Comparison of ENCODE assay signal across 17 cellular contexts in the genomic region with DNA sequence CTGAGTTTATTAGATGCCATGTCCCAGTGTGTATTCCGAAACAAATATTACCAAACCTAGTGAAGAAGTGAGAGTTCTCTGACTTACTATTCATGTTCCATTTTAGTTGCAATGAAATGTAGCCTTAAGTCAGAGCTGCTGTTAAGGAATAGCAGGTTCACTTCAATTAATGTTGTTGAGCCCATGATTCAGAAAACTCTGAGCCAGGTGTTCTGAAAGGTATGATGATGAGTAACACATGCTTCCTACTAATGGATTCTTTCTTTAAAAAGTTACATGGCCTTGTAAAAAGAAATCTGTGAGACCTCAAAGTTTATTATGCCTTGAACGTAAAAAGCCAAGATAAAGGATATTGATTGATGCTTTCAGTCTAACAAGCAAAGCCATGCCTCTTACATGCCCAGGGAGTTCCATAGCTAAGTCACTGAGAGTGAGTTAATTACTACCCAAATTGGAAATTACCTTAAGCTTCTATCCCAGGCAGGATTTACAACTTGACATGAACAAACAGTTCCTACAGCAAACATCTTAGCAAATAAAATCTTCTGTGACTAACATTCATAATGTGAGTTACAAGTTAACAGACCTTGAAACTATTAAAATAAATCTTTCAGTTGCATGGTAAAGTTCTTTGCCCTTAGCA.
DNase-seq lines count a peak whose midpoint lies in the region; ATAC-seq and TF ChIP-seq lines count a peak whose summit lies in the region.
"Had no signal": no experiment of that assay in that cellular context is flagged by ENCODE, and none has a peak within 500 bp of the region (broad histone marks: within the 10 kb centered on the region; RNA-seq: fewer than 3 reads in every experiment).

No MANE protein-coding gene starts in this region.

- peaks cover 0 to 2% of the 10 kb centered on the region in 2 experiments for H3K9me3 ChIP-seq in CD4-positive, CD25-positive, alpha-beta regulatory T cell (ENCODE audit: control insufficient read depth in 2 of 2, low read length in 2 of 2)
- no peaks in the 10 kb centered on the region for H3K9me3 ChIP-seq in HEK293 (ENCODE audit: control insufficient read depth, insufficient read depth, low read depth, low read length)
- no peaks in the 10 kb centered on the region for H3K9me3 ChIP-seq in Karpas-422 (ENCODE audit: low read length)
- H3K9me3 ChIP-seq: esophagus muscularis mucosa had no signal

- H3K9me2 ChIP-seq in Karpas-422 (replicated peaks; ENCODE audit: insufficient read depth, low read length): no peaks in the 10 kb centered on the region

- H3K27me3 ChIP-seq in CD4-positive, CD25-positive, alpha-beta regulatory T cell (ENCODE audit: control insufficient read depth, insufficient read depth, low read length): no peaks in the 10 kb centered on the region
- H3K27me3 ChIP-seq in Karpas-422 (ENCODE audit: low read length): no peaks in the 10 kb centered on the region
- H3K27me3 ChIP-seq: dorsolateral prefrontal cortex, esophagus muscularis mucosa had no signal

- no peak overlapping the region for H3K4me3 ChIP-seq in CD4-positive, CD25-positive, alpha-beta regulatory T cell (ENCODE audit: low read depth, low read length)
- H3K4me3 ChIP-seq in HEK293 (ENCODE audit: low read depth, low read length) (no peak overlapping the region), Karpas-422 (ENCODE audit: low read length) (no peak overlapping the region)
- H3K4me3 ChIP-seq: dorsolateral prefrontal cortex, esophagus muscularis mucosa had no signal

- H3K4me1 ChIP-seq in CD4-positive, CD25-positive, alpha-beta regulatory T cell (ENCODE audit: control insufficient read depth, insufficient read depth, low read length, poor library complexity, severe bottlenecking): no peaks in the 10 kb centered on the region
- H3K4me1 ChIP-seq in HEK293 (ENCODE audit: control insufficient read depth, insufficient read depth, low read length) (peaks cover 24% of the 10 kb centered on the region), Karpas-422 (ENCODE audit: low read length) (no peaks in the 10 kb centered on the region)
- H3K4me1 ChIP-seq: esophagus muscularis mucosa had no signal

- no peak for ATAC-seq in CD4-positive, CD25-positive, alpha-beta regulatory T cell (ENCODE audit: low read depth in 2 of 2)
- no peak for ATAC-seq in GM21786 (IDR thresholded peaks at IDR 0.05; ENCODE audit: unreplicated experiment)
- no peak for ATAC-seq in HG03442 (IDR thresholded peaks at IDR 0.05; ENCODE audit: unreplicated experiment)
- ATAC-seq in left ventricle myocardium superior: no peak
- ATAC-seq: activated CD8-positive, alpha-beta T cell treated with anti-CD3 and anti-CD28 coated beads, Interleukin-2, amount 10 ng/mL, durations not matched to agents 7 days and 5 days; activated T-cell treated with anti-CD3 and anti-CD28 coated beads, Interleukin-2, amount 50 U/mL, for 72 hours; natural killer cell had no signal

- H3K36me3 ChIP-seq in CD4-positive, CD25-positive, alpha-beta regulatory T cell (ENCODE audit: control insufficient read depth, insufficient read depth, low read length): peaks cover 3% of the 10 kb centered on the region
- H3K36me3 ChIP-seq in HEK293 (ENCODE audit: control insufficient read depth in 2 of 2, insufficient read depth in 1 of 2, low read length in 2 of 2) (no peaks in the 10 kb centered on the region), Karpas-422 (ENCODE audit: insufficient read depth, low read length) (no peaks in the 10 kb centered on the region)
- H3K36me3 ChIP-seq: esophagus muscularis mucosa had no signal

- H3K36me3 Mint-ChIP-seq in CD4-positive, CD25-positive, alpha-beta regulatory T cell: peaks cover 30% of the 10 kb centered on the region
- H3K36me3 Mint-ChIP-seq in brain (peaks cover 28% of the 10 kb centered on the region), mesothelial cell of epicardium (peaks cover 15% of the 10 kb centered on the region)
- H3K36me3 Mint-ChIP-seq: natural killer cell had no signal

- DNase-seq in CD4-positive, CD25-positive, alpha-beta regulatory T cell: no peak
- DNase-seq in mesothelial cell of epicardium (ENCODE audit: low spot score in 2 of 2, unreplicated experiment in 2 of 2) (no peak), Karpas-422 (no peak), left ventricle myocardium superior (no peak)
- DNase-seq: activated CD8-positive, alpha-beta T cell treated with anti-CD3 and anti-CD28 coated beads, Interleukin-2, amount 10 ng/mL, durations not matched to agents 7 days and 5 days; activated naive CD8-positive, alpha-beta T cell treated with anti-CD3 and anti-CD28 coated beads, Interleukin-2, amount 10 ng/mL, durations not matched to agents 7 days and 5 days; activated T-cell treated with anti-CD3 and anti-CD28 coated beads, Interleukin-2, amount 50 U/mL, for 72 hours; dorsolateral prefrontal cortex; natural killer cell; NCI-H187; SHP77; T-helper 1 cell had no signal

- H3K79me2 ChIP-seq in Karpas-422 (ENCODE audit: low read length): no peaks in the 10 kb centered on the region

- intact Hi-C loops in left ventricle myocardium superior (cut with micrococcal nuclease): no loop called here

- no peaks in the 10 kb centered on the region for H4K20me1 ChIP-seq in Karpas-422 (ENCODE audit: insufficient read depth, low read depth, low read length)

- no peak overlapping the region for H3K9ac ChIP-seq in Karpas-422 (ENCODE audit: low read length)

- H3K4me2 ChIP-seq in Karpas-422 (ENCODE audit: low read depth, low read length, poor library complexity, severe bottlenecking): no peak overlapping the region

- H3K27ac ChIP-seq in CD4-positive, CD25-positive, alpha-beta regulatory T cell (ENCODE audit: insufficient read depth, low read length, poor library complexity, severe bottlenecking): no peak overlapping the region
- H3K27ac ChIP-seq in HEK293 (ENCODE audit: extremely low read depth, low read depth, low read length) (no peak overlapping the region), Karpas-422 (ENCODE audit: low read length) (no peak overlapping the region)
- H3K27ac ChIP-seq: dorsolateral prefrontal cortex, esophagus muscularis mucosa had no signal

- POLR2A ChIA-PET in HEK293 (lab: Yijun Ruan, JAX): no interaction called here

- no peak overlapping the region for H2AFZ ChIP-seq in Karpas-422 (ENCODE audit: low read length)

- H3K9me3 Mint-ChIP-seq in CD4-positive, CD25-positive, alpha-beta regulatory T cell: peaks cover 0 to 4% (median 2%) of the 10 kb centered on the region in 7 donors
- peaks cover 9 to 22% (median 19%) of the 10 kb centered on the region in 5 experiments for H3K9me3 Mint-ChIP-seq in brain
- H3K9me3 Mint-ChIP-seq in mesothelial cell of epicardium: peaks cover 11% of the 10 kb centered on the region
- H3K9me3 Mint-ChIP-seq: natural killer cell had no signal

- H3K27ac Mint-ChIP-seq in CD4-positive, CD25-positive, alpha-beta regulatory T cell: peak overlapping the region in 2 of 3 donors; percentile 67 to 86
- peak overlapping the region in 3 of 5 experiments; percentile 1 to 72 (median 16) for H3K27ac Mint-ChIP-seq in brain
- H3K27ac Mint-ChIP-seq in mesothelial cell of epicardium: peak overlapping the region; percentile 59
- H3K27ac Mint-ChIP-seq: activated CD8-positive, alpha-beta T cell treated with anti-CD3 and anti-CD28 coated beads, Interleukin-2, amount 10 ng/mL, durations not matched to agents 7 days and 5 days; activated naive CD8-positive, alpha-beta T cell treated with anti-CD3 and anti-CD28 coated beads, Interleukin-2, amount 10 ng/mL, durations not matched to agents 7 days and 5 days; activated T-cell treated with anti-CD3 and anti-CD28 coated beads, Interleukin-2, amount 50 U/mL, for 72 hours had no signal

- no peaks in the 10 kb centered on the region for H3K27me3 Mint-ChIP-seq in CD4-positive, CD25-positive, alpha-beta regulatory T cell
- H3K27me3 Mint-ChIP-seq in brain (no peaks in the 10 kb centered on the region), mesothelial cell of epicardium (ENCODE audit: low read depth) (no peaks in the 10 kb centered on the region)
- H3K27me3 Mint-ChIP-seq: activated naive CD8-positive, alpha-beta T cell treated with anti-CD3 and anti-CD28 coated beads, Interleukin-2, amount 10 ng/mL, durations not matched to agents 7 days and 5 days had no signal

- TF ChIP-seq CTCF in HEK293 (tag by site-specific recombination; IDR thresholded peaks at IDR 0.05): no peak
- TF ChIP-seq CTCF in brain (conservative IDR thresholded peaks at IDR 0.05): no peak
- no peak for TF ChIP-seq CTCF in mesothelial cell of epicardium (IDR thresholded peaks at IDR 0.05; ENCODE audit: unreplicated experiment)

- peaks cover 11 to 41% (median 20%) of the 10 kb centered on the region in 4 donors for H3K4me1 Mint-ChIP-seq in CD4-positive, CD25-positive, alpha-beta regulatory T cell
- H3K4me1 Mint-ChIP-seq in brain: peaks cover 49% of the 10 kb centered on the region
- peaks cover 16% of the 10 kb centered on the region for H3K4me1 Mint-ChIP-seq in mesothelial cell of epicardium

- no peak overlapping the region for H3K4me3 Mint-ChIP-seq in CD4-positive, CD25-positive, alpha-beta regulatory T cell
- peak overlapping the region in 1 of 5 experiments; percentile 11 for H3K4me3 Mint-ChIP-seq in brain
- H3K4me3 Mint-ChIP-seq in mesothelial cell of epicardium: no peak overlapping the region
- H3K4me3 Mint-ChIP-seq: activated CD8-positive, alpha-beta T cell treated with anti-CD3 and anti-CD28 coated beads, Interleukin-2, amount 10 ng/mL, durations not matched to agents 7 days and 5 days; activated naive CD8-positive, alpha-beta T cell treated with anti-CD3 and anti-CD28 coated beads, Interleukin-2, amount 10 ng/mL, durations not matched to agents 7 days and 5 days; activated T-cell treated with anti-CD3 and anti-CD28 coated beads, Interleukin-2, amount 50 U/mL, for 72 hours; natural killer cell had no signal

- CTCF ChIA-PET in HEK293 (lab: Yijun Ruan, JAX): interaction anchor here (1.3 kb wide), 1 partner anchor 201 kb away, joined by 3 read pairs; no protein-coding TSS in a partner anchor

TF ChIP-seq in HEK293, 187 proteins besides CTCF, POLR2A, EP300 and RAD21 (continues in another document):
- no peak for TF ChIP-seq ZNF621 (tag by site-specific recombination; IDR thresholded peaks at IDR 0.05)
- TF ChIP-seq ZNF792 (tag by site-specific recombination; IDR thresholded peaks at IDR 0.05): no peak
- TF ChIP-seq ZNF202 (tag by site-specific recombination; IDR thresholded peaks at IDR 0.05; ENCODE audit: borderline replicate concordance): no peak

Comparison
In these comparisons a context has a peak if more than half of its experiments do, and no peak if none do; other contexts are left out.
1. H3K27ac Mint-ChIP-seq: peak in every context shown above with its lines; median percentile 76 in CD4-positive, CD25-positive, alpha-beta regulatory T cell; 59 in mesothelial cell of epicardium; 16 in brain.